Comparison of ENCODE assay signal across 24 cellular contexts in genomic region chr12:97061164-97061563, GRCh38.
"Had no signal": no experiment of that assay in that cellular context is flagged by ENCODE, and none has a peak within 500 bp of the region (broad histone marks: within the 10 kb centered on the region; RNA-seq: fewer than 3 reads in every experiment).

No MANE protein-coding gene starts in this region.

- H3K27ac Mint-ChIP-seq: naive thymus-derived CD8-positive, alpha-beta T cell; stimulated activated memory B cell treated with anti-CD40 and anti-IgM and Interleukin-4, amounts not matched to agents 10 μg/mL and 1 μg/mL and 100 μg/mL, for 72 hours had no signal

- H3K4me3 ChIP-seq: coronary artery, esophagus muscularis mucosa, heart right ventricle, left lung, pancreas, sigmoid colon, spleen, testis, tibial nerve, upper lobe of left lung had no signal

- DNase-seq: dermis blood vessel endothelial cell; effector memory CD4-positive, alpha-beta T cell; foreskin keratinocyte; glutamatergic neuron; heart right ventricle; hippocampal formation; left cardiac atrium; left lung; mesenchymal stem cell; midbrain; naive thymus-derived CD8-positive, alpha-beta T cell; pancreas; sigmoid colon; spleen; stimulated activated CD4-positive, alpha-beta T cell treated with anti-CD3 and anti-CD28 coated beads, Interleukin-4, amount 100 ng/mL, for 4 hours; stimulated activated naive CD8-positive, alpha-beta T cell treated with anti-CD3 and anti-CD28 coated beads, Interleukin-15, Interleukin-2, amounts not matched to agents 100 U/mL and 50 U/mL, for 24 hours; substantia nigra; testis; upper lobe of left lung had no signal

- H3K9me3 ChIP-seq: esophagus muscularis mucosa, neutrophil, pancreas, testis had no signal

- H3K27me3 ChIP-seq: esophagus muscularis mucosa, foreskin keratinocyte, heart right ventricle, left lung, neutrophil, pancreas, sigmoid colon, spleen, testis, tibial nerve, upper lobe of left lung had no signal

- H3K4me1 ChIP-seq: esophagus muscularis mucosa, foreskin keratinocyte, heart right ventricle, left lung, pancreas, sigmoid colon, spleen, testis, upper lobe of left lung had no signal

- H3K4me3 Mint-ChIP-seq: naive thymus-derived CD8-positive, alpha-beta T cell; stimulated activated memory B cell treated with anti-CD40 and anti-IgM and Interleukin-4, amounts not matched to agents 10 μg/mL and 1 μg/mL and 100 μg/mL, for 72 hours had no signal

- H3K27me3 Mint-ChIP-seq: stimulated activated memory B cell treated with anti-CD40 and anti-IgM and Interleukin-4, amounts not matched to agents 10 μg/mL and 1 μg/mL and 100 μg/mL, for 72 hours had no signal

- H3K27ac ChIP-seq: coronary artery, esophagus muscularis mucosa, foreskin keratinocyte, heart right ventricle, left lung, neutrophil, pancreas, sigmoid colon, spleen, testis, tibial nerve, upper lobe of left lung had no signal

- H3K36me3 ChIP-seq: esophagus muscularis mucosa, heart right ventricle, left lung, neutrophil, pancreas, sigmoid colon, spleen, tibial nerve, upper lobe of left lung had no signal

- H3K4me1 Mint-ChIP-seq: naive thymus-derived CD8-positive, alpha-beta T cell; stimulated activated memory B cell treated with anti-CD40 and anti-IgM and Interleukin-4, amounts not matched to agents 10 μg/mL and 1 μg/mL and 100 μg/mL, for 72 hours had no signal
